ENCODE assay signal across 16 cellular contexts in the genomic region with DNA sequence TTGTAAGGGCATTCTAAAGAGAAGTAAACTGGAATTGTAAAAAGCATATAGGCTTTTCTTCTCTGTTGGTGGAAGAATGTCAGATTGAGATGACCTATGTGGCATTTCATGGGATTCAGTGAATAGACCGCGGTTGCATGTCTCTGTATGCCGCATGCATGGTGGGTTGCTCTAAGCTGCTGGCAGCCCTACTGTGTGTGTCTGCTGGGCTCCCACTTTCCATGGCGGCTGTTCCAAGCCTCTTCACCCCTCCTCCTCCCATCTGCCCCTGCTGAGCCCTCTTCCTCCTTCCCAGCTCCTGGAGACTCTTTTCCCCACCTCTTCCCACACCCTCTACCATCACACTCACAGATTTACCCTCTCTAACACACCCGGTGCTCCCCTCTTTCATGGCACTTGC. TPM values are rescaled to one million over a fixed set of nuclear protein-coding genes. Genes with fewer than 3 reads are reported as not detected.
DNase-seq lines count a peak whose midpoint lies in the region; ATAC-seq and TF ChIP-seq lines count a peak whose summit lies in the region.
"Had no signal": no experiment of that assay in that cellular context is flagged by ENCODE, and none has a peak within 500 bp of the region (broad histone marks: within the 10 kb centered on the region; RNA-seq: fewer than 3 reads in every experiment).

No MANE protein-coding gene starts in this region.

- no peaks in the 10 kb centered on the region for H3F3A ChIP-seq in neural progenitor cell (ENCODE audit: low read depth)

- no peak overlapping the region for H3K27ac ChIP-seq in HEK293 (ENCODE audit: extremely low read depth, low read depth, low read length)
- no peak overlapping the region for H3K27ac ChIP-seq in IMR-90 (ENCODE audit: insufficient read depth, low read length)
- H3K27ac ChIP-seq in neural progenitor cell: no peak overlapping the region
- H3K27ac ChIP-seq in spleen: no peak overlapping the region

- no peak overlapping the region for H2AK5ac ChIP-seq in IMR-90 (ENCODE audit: low read depth, low read length)

- H3K27me3 ChIP-seq in IMR-90 (ENCODE audit: control insufficient read depth, insufficient read depth, low read length): peaks cover 32% of the 10 kb centered on the region
- H3K27me3 ChIP-seq in neural progenitor cell: no peaks in the 10 kb centered on the region
- H3K27me3 ChIP-seq in spleen (replicated peaks in 1 of 7): no peaks in the 10 kb centered on the region

- H4K5ac ChIP-seq in IMR-90 (ENCODE audit: low read depth, low read length): no peak overlapping the region

- H2BK120ac ChIP-seq in IMR-90 (ENCODE audit: low read depth, low read length): no peak overlapping the region

- H3K4me3 Mint-ChIP-seq in neural progenitor cell: no peak overlapping the region
- H3K4me3 Mint-ChIP-seq: CD4-positive, alpha-beta memory T cell had no signal

- H2AK9ac ChIP-seq in IMR-90 (replicated peaks; ENCODE audit: low read depth, low read length, poor library complexity): peak overlapping the region; percentile 37

- H3K4me1 Mint-ChIP-seq in neural progenitor cell: peaks cover 3% of the 10 kb centered on the region

- H3K9me3 ChIP-seq in HEK293 (ENCODE audit: control insufficient read depth, insufficient read depth, low read depth, low read length) (no peaks in the 10 kb centered on the region), IMR-90 (ENCODE audit: control insufficient read depth, insufficient read depth, low read length) (no peaks in the 10 kb centered on the region), neural progenitor cell (ENCODE audit: low read depth) (no peaks in the 10 kb centered on the region), spleen (no peaks in the 10 kb centered on the region)
- H3K9me3 ChIP-seq: HAP-1 had no signal

- TF ChIP-seq CTCF in HEK293 (tag by site-specific recombination; IDR thresholded peaks at IDR 0.05): no peak
- TF ChIP-seq CTCF in IMR-90 (conservative IDR thresholded peaks at IDR 0.05; ENCODE audit: low read depth, low read length): no peak
- TF ChIP-seq CTCF in neural progenitor cell (IDR thresholded peaks at IDR 0.05): no peak
- TF ChIP-seq CTCF in spleen (IDR thresholded peaks at IDR 0.05 in 8 of 11, conservative IDR thresholded peaks at IDR 0.05 in 3 of 11): no peak

- no peaks in the 10 kb centered on the region for H4K20me1 ChIP-seq in IMR-90 (ENCODE audit: insufficient read depth, low read length)
- H4K20me1 ChIP-seq in neural progenitor cell (ENCODE audit: low read depth): no peaks in the 10 kb centered on the region

- H3K36me3 ChIP-seq in HEK293 (ENCODE audit: control insufficient read depth in 2 of 2, insufficient read depth in 1 of 2, low read length in 2 of 2): no peaks in the 10 kb centered on the region
- no peaks in the 10 kb centered on the region for H3K36me3 ChIP-seq in IMR-90 (ENCODE audit: control insufficient read depth, insufficient read depth, low read length)
- no peaks in the 10 kb centered on the region for H3K36me3 ChIP-seq in neural progenitor cell
- H3K36me3 ChIP-seq in spleen: no peaks in the 10 kb centered on the region
- H3K36me3 ChIP-seq: HAP-1 had no signal

- TF ChIP-seq RAD21 in IMR-90 (IDR thresholded peaks at IDR 0.05; ENCODE audit: low read length): no peak

- no peak for ATAC-seq in IMR-90 (ENCODE audit: low read depth)

- H3K14ac ChIP-seq in IMR-90 (replicated peaks; ENCODE audit: low read depth, low read length): no peak overlapping the region

- H3K4ac ChIP-seq in IMR-90 (ENCODE audit: low read depth, low read length): no peak overlapping the region

- H3K4me1 ChIP-seq in HEK293 (ENCODE audit: control insufficient read depth, insufficient read depth, low read length): peaks cover 10% of the 10 kb centered on the region
- H3K4me1 ChIP-seq in IMR-90 (ENCODE audit: control insufficient read depth, insufficient read depth, low read length): no peaks in the 10 kb centered on the region
- no peaks in the 10 kb centered on the region for H3K4me1 ChIP-seq in neural progenitor cell
- no peaks in the 10 kb centered on the region for H3K4me1 ChIP-seq in spleen

- H2BK5ac ChIP-seq in IMR-90 (ENCODE audit: low read depth, low read length, poor library complexity, severe bottlenecking): no peak overlapping the region

- no peaks in the 10 kb centered on the region for H3K36me3 Mint-ChIP-seq in neural progenitor cell
- H3K36me3 Mint-ChIP-seq: CD4-positive, alpha-beta memory T cell had no signal

- H3K79me2 ChIP-seq in neural progenitor cell (ENCODE audit: low read depth): no peaks in the 10 kb centered on the region

- H2BK20ac ChIP-seq in IMR-90 (ENCODE audit: low read depth, low read length): no peak overlapping the region

- H3K9me3 Mint-ChIP-seq in neural progenitor cell: no peaks in the 10 kb centered on the region

- no peak overlapping the region for H2BK15ac ChIP-seq in IMR-90 (ENCODE audit: low read depth, low read length)

- H3K18ac ChIP-seq in IMR-90 (ENCODE audit: low read depth, low read length): no peak overlapping the region

- H3K4me3 ChIP-seq in HEK293 (ENCODE audit: low read depth, low read length) (no peak overlapping the region), IMR-90 (ENCODE audit: insufficient read depth, low read depth, low read length) (no peak overlapping the region), neural progenitor cell (no peak overlapping the region), spleen (no peak overlapping the region)
- H3K4me3 ChIP-seq: HAP-1 had no signal

- no peak overlapping the region for H3K23ac ChIP-seq in IMR-90 (ENCODE audit: low read depth, low read length)

- no CpG with 5 or more reads among the region's 5 CpGs for WGBS in IMR-90 (ENCODE audit: extremely low coverage in 2 of 2, insufficient read length in 1 of 2), 2 experiments
- WGBS in spleen, 5 donors: 87 to 97% (median 90%) methylated on average over 5 of the region's 5 CpGs

- H3K9me1 ChIP-seq in IMR-90 (ENCODE audit: insufficient read depth, low read length): no peaks in the 10 kb centered on the region

- in situ Hi-C loops in IMR-90 (cut with MboI; ENCODE audit: low sequenced_read_pairs): no loop called here

- H2AFZ ChIP-seq in IMR-90 (replicated peaks; ENCODE audit: low read length, poor library complexity): no peak overlapping the region
- H2AFZ ChIP-seq in neural progenitor cell (replicated peaks): peak overlapping the region; percentile 52

- no peak overlapping the region for H3K56ac ChIP-seq in IMR-90 (ENCODE audit: extremely low read depth, insufficient read depth, low read length)

- intact Hi-C loops in IMR-90 (cut with micrococcal nuclease): no loop called here
- intact Hi-C loops in spleen (cut with DNase I; ENCODE audit: low total_unique reads): no loop called here

- H3K9ac ChIP-seq in IMR-90 (ENCODE audit: low read depth, low read length): no peak overlapping the region
- no peak overlapping the region for H3K9ac ChIP-seq in neural progenitor cell

- no peak overlapping the region for H4K8ac ChIP-seq in IMR-90 (ENCODE audit: low read depth in 2 of 2, low read length in 2 of 2)

- H3K79me1 ChIP-seq in IMR-90 (ENCODE audit: low read depth in 1 of 2, low read length in 2 of 2): no peaks in the 10 kb centered on the region

- H3K4me2 ChIP-seq in IMR-90 (ENCODE audit: low read depth, low read length): no peak overlapping the region
- no peak overlapping the region for H3K4me2 ChIP-seq in neural progenitor cell

- POLR2A ChIA-PET in HEK293 (lab: Yijun Ruan, JAX): no interaction called here
- POLR2A ChIA-PET in IMR-90 (lab: Charles Lee; ENCODE audit: unreplicated experiment): no interaction called here

- dilution Hi-C loops in IMR-90 (cut with HindIII; ENCODE audit: low sequenced_read_pairs, unreplicated experiment): no loop called here

- H3K27me3 Mint-ChIP-seq in neural progenitor cell (ENCODE audit: insufficient read depth, low read depth): peaks cover 4% of the 10 kb centered on the region

- H4K91ac ChIP-seq in IMR-90 (ENCODE audit: insufficient read depth, low read depth, low read length): no peak overlapping the region

- BruUV-seq in IMR-90 (replicated peaks; lab: Mats Ljungman, UMichigan): no TSS peak

- no peak for TF ChIP-seq POLR2A in IMR-90 (IDR thresholded peaks at IDR 0.05; ENCODE audit: low read depth, low read length)
- no peak for TF ChIP-seq POLR2A in spleen (IDR thresholded peaks at IDR 0.05)

- DNase-seq in IMR-90 (no peak), neural progenitor cell (ENCODE audit: low spot score) (no peak), spleen (peak; percentile 22), foreskin melanocyte (no peak), NCI-H2081 (lab: John Stamatoyannopoulos, UW) (no peak), NCI-H524 (lab: John Stamatoyannopoulos, UW) (no peak)
- DNase-seq: C1 segment of cervical spinal cord; Calu3; CD4-positive, alpha-beta memory T cell; COR-L47; GF-D8; GOT3 had no signal

- CTCF ChIA-PET in HEK293 (lab: Yijun Ruan, JAX) (no interaction called here), IMR-90 (lab: Yijun Ruan, JAX) (interaction anchor here (0.7 kb wide), 1 partner anchor 9 kb away, joined by 3 read pairs; no protein-coding TSS in a partner anchor)

- no peak overlapping the region for H3K27ac Mint-ChIP-seq in neural progenitor cell
- H3K27ac Mint-ChIP-seq: CD4-positive, alpha-beta memory T cell had no signal

TF ChIP-seq in HEK293, 187 proteins besides CTCF, POLR2A, EP300 and RAD21:
- peak; percentile 59 for TF ChIP-seq ZNF341 (tag by site-specific recombination; IDR thresholded peaks at IDR 0.05; ENCODE audit: low read depth)
- no peak for TF ChIP-seq ZNF654 (tag by site-specific recombination; IDR thresholded peaks at IDR 0.05; ENCODE audit: low read depth)

TF ChIP-seq in IMR-90, 13 proteins besides CTCF, POLR2A, EP300 and RAD21 (continues in another document):
- TF ChIP-seq RFX5 (IDR thresholded peaks at IDR 0.05; ENCODE audit: low read depth, low read length): no peak
- TF ChIP-seq CHD1 (IDR thresholded peaks at IDR 0.05; ENCODE audit: low read depth, low read length): no peak
- no peak for TF ChIP-seq SMC3 (IDR thresholded peaks at IDR 0.05; ENCODE audit: low read depth, low read length)
- TF ChIP-seq MAFK (IDR thresholded peaks at IDR 0.05; ENCODE audit: low read depth, low read length): no peak
- no peak for TF ChIP-seq MXI1 (IDR thresholded peaks at IDR 0.05; ENCODE audit: borderline replicate concordance, low read depth, low read length)

RNA-seq across cellular contexts. Expression of a gene that starts 12.6 kb away (rescaled TPM):
- total RNA-seq in IMR-90 (2012; rRNA removed) (not detected in 2 replicates), neural progenitor cell (ENCODE audit: low replicate concordance) (0.11 and 0.19 TPM in 2 replicates), spleen (1 to 10 TPM in 2 of 7 donors, under 1 TPM in 2, not detected in 3; 0.23 to 9.2 (median 0.93) TPM)
- polyA plus RNA-seq in IMR-90 (2012; rRNA removed) (0.04 TPM in 1 of 2 replicates, not detected in the other), spleen (under 1 TPM; 0.45 to 0.70 (median 0.54) TPM)
- not detected in 2 replicates for polyA plus RNA-seq in IMR-90 (2012; cell fraction: cytosol; rRNA removed)
- polyA plus RNA-seq in IMR-90 (2012; cell fraction: nucleus; rRNA removed; ENCODE audit: low replicate concordance): not detected in 2 replicates
- total RNA-seq: A673; CD4-positive, alpha-beta memory T cell; G401 had no signal

RNA-seq across cellular contexts. Expression of a gene that starts 44.2 kb away (rescaled TPM):
- total RNA-seq in IMR-90 (2012; rRNA removed) (60.5 and 60.9 TPM in 2 replicates), neural progenitor cell (ENCODE audit: low replicate concordance) (28.5 and 41.9 TPM in 2 replicates), spleen (10 to 100 TPM; 19.3 to 32.8 (median 28.0) TPM)
- polyA plus RNA-seq in IMR-90 (2012; rRNA removed) (10.3 and 12.7 TPM in 2 replicates), spleen (10 to 100 TPM in 1 of 3 donors, 1 to 10 TPM in 2; 7.4 to 10.0 (median 7.5) TPM)
- 2.7 and 3.4 TPM in 2 replicates for polyA plus RNA-seq in IMR-90 (2012; cell fraction: cytosol; rRNA removed)
- polyA plus RNA-seq in IMR-90 (2012; cell fraction: nucleus; rRNA removed; ENCODE audit: low replicate concordance): 1.5 and 9.4 TPM in 2 replicates
